Comparison of ENCODE assay signal across 22 cellular contexts in the genomic region with DNA sequence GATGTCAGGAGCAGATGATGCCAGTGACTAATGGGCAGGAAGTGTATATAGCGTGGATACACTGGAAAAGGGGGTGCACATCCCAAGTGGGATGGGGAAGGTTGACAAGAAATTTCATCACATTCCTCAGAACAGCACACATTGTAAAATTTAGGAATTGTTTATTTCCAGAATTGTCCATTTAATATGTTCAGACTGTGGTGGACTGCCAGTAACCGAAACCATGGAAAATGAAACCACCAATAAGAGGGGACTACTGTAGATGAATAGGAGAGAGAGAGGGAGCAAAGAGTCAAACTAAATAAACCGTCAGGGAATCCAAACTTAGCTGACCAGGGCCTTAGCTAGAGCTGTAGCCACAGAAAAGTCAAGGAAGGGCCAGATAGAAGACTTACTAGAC.
"Had no signal": no experiment of that assay in that cellular context is flagged by ENCODE, and none has a peak within 500 bp of the region (broad histone marks: within the 10 kb centered on the region; RNA-seq: fewer than 3 reads in every experiment).

No MANE protein-coding gene starts in this region.

- H3K36me3 ChIP-seq: adrenal gland had no signal

- H3K27ac Mint-ChIP-seq: activated naive CD8-positive, alpha-beta T cell treated with anti-CD3 and anti-CD28 coated beads, Interleukin-2, amount 10 ng/mL, durations not matched to agents 7 days and 5 days; activated T-cell treated with anti-CD3 and anti-CD28 coated beads, Interleukin-2, amount 50 U/mL, for 72 hours; T-helper 1 cell treated with Interleukin-12 subunit alpha and Interleukin-12 subunit beta and Interleukin-4 antibody, amounts not matched to agents 30 μg/mL and 1 μg/mL, for 36 hours had no signal

- DNase-seq: activated CD4-positive, alpha-beta T cell treated with anti-CD3 and anti-CD28 coated beads for 4 hours; activated CD8-positive, alpha-beta memory T cell treated with anti-CD3 and anti-CD28 coated beads, Interleukin-2, amount 50 U/mL, for 4 hours; activated CD8-positive, alpha-beta T cell treated with anti-CD3 and anti-CD28 coated beads for 36 hours; activated naive CD4-positive, alpha-beta T cell treated with anti-CD3 and anti-CD28 coated beads, Interleukin-2, amount 50 U/mL, for 16 hours; activated naive CD8-positive, alpha-beta T cell treated with anti-CD3 and anti-CD28 coated beads, Interleukin-2, amount 10 ng/mL, durations not matched to agents 7 days and 5 days; activated T-cell treated with anti-CD3 and anti-CD28 coated beads, Interleukin-2, amount 50 U/mL, for 72 hours; adrenal gland; anterior cingulate cortex; cerebellar nuclear complex; Kasumi-1; NCI-H1092; NCI-H1417; NCI-H2029; NCI-H2107; NCI-H2171 treated with DMSO at 0.1 percent for 48 hours; NCI-H226; NCI-H526; NCI-H82; RPMI8226 had no signal

- H3K9me3 ChIP-seq: adrenal gland had no signal

- H3K27ac ChIP-seq: adrenal gland had no signal

- H3K4me3 Mint-ChIP-seq: activated CD8-positive, alpha-beta T cell treated with anti-CD3 and anti-CD28 coated beads for 36 hours; activated naive CD8-positive, alpha-beta T cell treated with anti-CD3 and anti-CD28 coated beads, Interleukin-2, amount 10 ng/mL, durations not matched to agents 7 days and 5 days; activated T-cell treated with anti-CD3 and anti-CD28 coated beads, Interleukin-2, amount 50 U/mL, for 72 hours; T-helper 1 cell treated with Interleukin-12 subunit alpha and Interleukin-12 subunit beta and Interleukin-4 antibody, amounts not matched to agents 30 μg/mL and 1 μg/mL, for 36 hours had no signal

- H3K9me3 Mint-ChIP-seq: activated CD8-positive, alpha-beta T cell treated with anti-CD3 and anti-CD28 coated beads for 36 hours had no signal

- H3K4me1 ChIP-seq: adrenal gland had no signal

- H3K27me3 ChIP-seq: adrenal gland had no signal

- H3K4me3 ChIP-seq: adrenal gland had no signal

- ATAC-seq: activated CD4-positive, CD25-positive, alpha-beta regulatory T cell treated with anti-CD3 and anti-CD28 coated beads, Interleukin-2, amount 50 U/mL, for 24 hours; activated CD8-positive, alpha-beta T cell treated with anti-CD3 and anti-CD28 coated beads for 36 hours; activated T-cell treated with anti-CD3 and anti-CD28 coated beads, Interleukin-2, amount 50 U/mL, for 72 hours; Right ventricle myocardium inferior had no signal
